12 cellular contexts compared by ENCODE assay signal in the genomic region with DNA sequence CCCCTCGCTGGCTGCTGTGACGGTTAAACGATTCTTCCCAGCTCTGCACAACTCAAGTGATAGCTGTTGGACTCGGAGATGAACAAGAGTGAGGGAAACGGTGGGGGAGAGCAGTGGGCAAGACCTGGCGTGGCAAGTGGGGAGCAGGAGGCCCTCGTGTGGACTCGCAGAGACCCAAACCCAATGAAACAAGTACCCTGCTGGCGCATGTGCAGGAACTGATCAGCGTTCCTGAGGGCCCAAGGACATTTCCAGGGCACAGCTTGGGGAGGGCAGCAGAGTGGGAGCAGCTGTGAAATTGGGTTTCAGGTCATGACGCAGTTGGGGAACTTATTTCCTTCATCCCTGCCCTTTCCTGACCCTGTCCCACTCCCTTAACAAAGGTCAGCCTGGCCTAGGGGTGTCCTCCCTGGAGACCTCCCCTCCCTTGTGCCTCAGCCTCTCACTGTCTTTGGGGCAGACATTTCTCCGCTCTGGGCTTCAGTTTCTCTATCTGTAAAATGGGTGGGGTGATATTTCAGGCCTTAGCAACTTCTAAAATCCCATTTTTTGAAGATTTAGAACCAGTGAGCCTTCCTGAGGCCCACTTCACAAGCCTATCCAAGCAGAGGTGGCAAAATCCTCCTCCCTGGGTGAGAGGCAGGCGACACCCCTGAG. TPM values are rescaled to one million over a fixed set of nuclear protein-coding genes. Genes with fewer than 3 reads are reported as not detected.
A peak's percentile ranks its signal among the peaks of the same experiment; 100 is the strongest.
DNase-seq lines count a peak whose midpoint lies in the region; ATAC-seq, FAIRE-seq and TF ChIP-seq lines count a peak whose summit lies in the region.
"Had no signal": no experiment of that assay in that cellular context is flagged by ENCODE, and none has a peak within 500 bp of the region (broad histone marks: within the 10 kb centered on the region; RNA-seq: fewer than 3 reads in every experiment).

No MANE protein-coding gene starts in this region.

- H3K27me3 ChIP-seq in right cardiac atrium (ENCODE audit: control insufficient read depth, insufficient read depth) (no peaks in the 10 kb centered on the region), parathyroid adenoma (ENCODE audit: control insufficient read depth, insufficient read depth, low read length) (no peaks in the 10 kb centered on the region), vagina (no peaks in the 10 kb centered on the region)

- no peak overlapping the region for H3K27ac Mint-ChIP-seq in activated T-helper 1 cell treated with anti-CD3 and anti-CD28 coated beads, Interleukin-12 subunit alpha, Interleukin-12 subunit beta, Interleukin-2, Interleukin-4 antibody, amounts not matched to agents 30 ng/mL and 10 ng/mL and 1 ng/mL, durations not matched to agents 14 hours and 24 hours and 36 hours
- H3K27ac Mint-ChIP-seq: activated naive CD4-positive, alpha-beta T cell treated with anti-CD3 and anti-CD28 coated beads, Interleukin-2, amount 10 ng/mL, durations not matched to agents 7 days and 5 days had no signal

- no peak overlapping the region for H3K4me3 Mint-ChIP-seq in activated T-helper 1 cell treated with anti-CD3 and anti-CD28 coated beads, Interleukin-12 subunit alpha, Interleukin-12 subunit beta, Interleukin-2, Interleukin-4 antibody, amounts not matched to agents 30 ng/mL and 10 ng/mL and 1 ng/mL, durations not matched to agents 14 hours and 24 hours and 36 hours
- H3K4me3 Mint-ChIP-seq: activated naive CD4-positive, alpha-beta T cell treated with anti-CD3 and anti-CD28 coated beads, Interleukin-2, amount 10 ng/mL, durations not matched to agents 7 days and 5 days had no signal

- peaks cover 50% of the 10 kb centered on the region for H3K79me2 ChIP-seq in parathyroid adenoma

- intact Hi-C loops in Right ventricle myocardium inferior (cut with DNase I): no loop called here
- intact Hi-C loops in Right ventricle myocardium superior (cut with DNase I): no loop called here
- intact Hi-C loops in right cardiac atrium (cut with DNase I): no loop called here
- intact Hi-C loops in vagina (cut with DNase I): no loop called here
- intact Hi-C loops in activated T-helper 1 cell treated with anti-CD3 and anti-CD28 coated beads, Interleukin-12 subunit alpha, Interleukin-12 subunit beta, Interleukin-2, Interleukin-4 antibody, amounts not matched to agents 30 ng/mL and 10 ng/mL and 1 ng/mL, durations not matched to agents 14 hours and 24 hours and 36 hours (cut with micrococcal nuclease): no loop called here

- no peaks in the 10 kb centered on the region for H3K9me3 Mint-ChIP-seq in activated T-helper 1 cell treated with anti-CD3 and anti-CD28 coated beads, Interleukin-12 subunit alpha, Interleukin-12 subunit beta, Interleukin-2, Interleukin-4 antibody, amounts not matched to agents 30 ng/mL and 10 ng/mL and 1 ng/mL, durations not matched to agents 14 hours and 24 hours and 36 hours
- H3K9me3 Mint-ChIP-seq: activated naive CD4-positive, alpha-beta T cell treated with anti-CD3 and anti-CD28 coated beads, Interleukin-2, amount 10 ng/mL, durations not matched to agents 7 days and 5 days had no signal

- 70% methylated on average over 13 of the region's 13 CpGs for WGBS in right cardiac atrium

- no peaks in the 10 kb centered on the region for H3K36me3 ChIP-seq in parathyroid adenoma (ENCODE audit: control insufficient read depth, insufficient read depth, low read length)
- no peaks in the 10 kb centered on the region for H3K36me3 ChIP-seq in vagina

- peaks cover 20% of the 10 kb centered on the region for H3K36me3 Mint-ChIP-seq in activated T-helper 1 cell treated with anti-CD3 and anti-CD28 coated beads, Interleukin-12 subunit alpha, Interleukin-12 subunit beta, Interleukin-2, Interleukin-4 antibody, amounts not matched to agents 30 ng/mL and 10 ng/mL and 1 ng/mL, durations not matched to agents 14 hours and 24 hours and 36 hours (ENCODE audit: low read depth)

- TF ChIP-seq CTCF in parathyroid adenoma (IDR thresholded peaks at IDR 0.05): no peak
- TF ChIP-seq CTCF in vagina (IDR thresholded peaks at IDR 0.05): no peak

- no peak for FAIRE-seq in urothelium cell line (lab: Jason Lieb, UNC)

- H3K4me1 ChIP-seq in right cardiac atrium (ENCODE audit: control insufficient read depth, insufficient read depth, low read length) (peaks cover 43% of the 10 kb centered on the region), parathyroid adenoma (peaks cover 23% of the 10 kb centered on the region), vagina (peaks cover 99% of the 10 kb centered on the region)

- H3K27ac ChIP-seq in right cardiac atrium (ENCODE audit: low read length): peak overlapping the region; percentile 97
- H3K27ac ChIP-seq in parathyroid adenoma: peak overlapping the region; percentile 74
- H3K27ac ChIP-seq in vagina: peak overlapping the region; percentile 86

- no peaks in the 10 kb centered on the region for H3K9me3 ChIP-seq in right cardiac atrium (ENCODE audit: control insufficient read depth, low read length)
- H3K9me3 ChIP-seq in parathyroid adenoma (ENCODE audit: control insufficient read depth, low read length): no peaks in the 10 kb centered on the region
- no peaks in the 10 kb centered on the region for H3K9me3 ChIP-seq in vagina

- H3K4me3 ChIP-seq in right cardiac atrium (ENCODE audit: low read length): no peak overlapping the region
- H3K4me3 ChIP-seq in parathyroid adenoma (ENCODE audit: low read depth, low read length): no peak overlapping the region
- H3K4me3 ChIP-seq in vagina: no peak overlapping the region

- TF ChIP-seq POLR2A in vagina (IDR thresholded peaks at IDR 0.05): no peak

- DNase-seq in Right ventricle myocardium inferior (ENCODE audit: missing footprints) (peak; percentile 47), Right ventricle myocardium superior (no peak), right cardiac atrium (peak in 2 of 3 donors; percentile 40 to 68), vagina (ENCODE audit: extremely low spot score in 2 of 2) (no peak), urothelium cell line (ENCODE audit: low spot score) (no peak), activated gamma-delta T cell (lab: John Stamatoyannopoulos, UW) (no peak)
- DNase-seq in activated T-helper 1 cell treated with anti-CD3 and anti-CD28 coated beads, Interleukin-12 subunit alpha, Interleukin-12 subunit beta, Interleukin-2, Interleukin-4 antibody, amounts not matched to agents 30 ng/mL and 10 ng/mL and 1 ng/mL, durations not matched to agents 14 hours and 24 hours and 36 hours (ENCODE audit: low spot score): no peak
- DNase-seq: ACHN; activated naive CD4-positive, alpha-beta T cell treated with anti-CD3 and anti-CD28 coated beads, Interleukin-2, amount 10 ng/mL, durations not matched to agents 7 days and 5 days; DND-41; NCI-H1092 had no signal

- no peak overlapping the region for H3K4me2 ChIP-seq in parathyroid adenoma (ENCODE audit: low read length)

- H3K4me1 Mint-ChIP-seq in activated T-helper 1 cell treated with anti-CD3 and anti-CD28 coated beads, Interleukin-12 subunit alpha, Interleukin-12 subunit beta, Interleukin-2, Interleukin-4 antibody, amounts not matched to agents 30 ng/mL and 10 ng/mL and 1 ng/mL, durations not matched to agents 14 hours and 24 hours and 36 hours (ENCODE audit: low read depth): peaks cover 25% of the 10 kb centered on the region

- no peaks in the 10 kb centered on the region for H3K27me3 Mint-ChIP-seq in activated T-helper 1 cell treated with anti-CD3 and anti-CD28 coated beads, Interleukin-12 subunit alpha, Interleukin-12 subunit beta, Interleukin-2, Interleukin-4 antibody, amounts not matched to agents 30 ng/mL and 10 ng/mL and 1 ng/mL, durations not matched to agents 14 hours and 24 hours and 36 hours (ENCODE audit: insufficient read depth)
- H3K27me3 Mint-ChIP-seq: activated naive CD4-positive, alpha-beta T cell treated with anti-CD3 and anti-CD28 coated beads, Interleukin-2, amount 10 ng/mL, durations not matched to agents 7 days and 5 days had no signal

- peak overlapping the region; percentile 33 for H2AFZ ChIP-seq in parathyroid adenoma

- H3K9ac ChIP-seq in parathyroid adenoma: no peak overlapping the region

- ATAC-seq in Right ventricle myocardium inferior (no peak), Right ventricle myocardium superior (ENCODE audit: poor library complexity) (no peak), right cardiac atrium (peak in 1 of 2 donors; percentile 2)

RNA-seq across cellular contexts. Expression of a gene that starts 27.9 kb away (rescaled TPM):
- total RNA-seq in Right ventricle myocardium inferior (49.3 TPM), Right ventricle myocardium superior (45.3 TPM), right cardiac atrium (100 to 1,000 TPM in 3 of 4 donors, 10 to 100 TPM in 1; 99.1 to 158 (median 114) TPM), vagina (93.8 TPM)
- 76.2 TPM for polyA plus RNA-seq in right cardiac atrium
- total RNA-seq in activated T-helper 1 cell treated with anti-CD3 and anti-CD28 coated beads, Interleukin-12 subunit alpha, Interleukin-12 subunit beta, Interleukin-2, Interleukin-4 antibody, amounts not matched to agents 30 ng/mL and 10 ng/mL and 1 ng/mL, durations not matched to agents 14 hours and 24 hours and 36 hours: 139 and 140 TPM in 2 replicates

Comparison
In these comparisons a context has a peak if more than half of its experiments do, and no peak if none do; other contexts are left out.
1. DNase-seq: peak in Right ventricle myocardium inferior (single experiment) and right cardiac atrium (2 of 3); none in Right ventricle myocardium superior (single experiment), vagina (0 of 2), urothelium cell line (single experiment), activated T-helper 1 cell treated with anti-CD3 and anti-CD28 coated beads, Interleukin-12 subunit alpha, Interleukin-12 subunit beta, Interleukin-2, Interleukin-4 antibody, amounts not matched to agents 30 ng/mL and 10 ng/mL and 1 ng/mL, durations not matched to agents 14 hours and 24 hours and 36 hours (single experiment) and activated gamma-delta T cell (single experiment).
2. Peak in every context shown above with its lines, with median percentiles within 50 percentile points of each other: H3K27ac ChIP-seq.